In genomic region chr7:130069978-130070899, GRCh38 we compare ENCODE assay signal across 8 cellular contexts. TPM values are rescaled to one million over a fixed set of nuclear protein-coding genes. Genes with fewer than 3 reads are reported as not detected.
DNase-seq lines count a peak whose midpoint lies in the region; ATAC-seq and TF ChIP-seq lines count a peak whose summit lies in the region.

TSS of gene KLHDC10 (plus strand) at chr7:130070534. CDS start at chr7:130070644, 110 bp downstream.

- peak; percentile 98 for DNase-seq in AG08395 (ENCODE audit: low spot score)
- DNase-seq in NCI-H345 (lab: John Stamatoyannopoulos, UW) = peak; percentile 98
- peak; percentile 83 for DNase-seq in activated B cell treated with CpG ODN at 0.5 μM for 24 hours
- DNase-seq in caudate nucleus (lab: John Stamatoyannopoulos, UW) = peak; percentile 51 to 98 (median 95)
- DNase-seq in iPS-NIHi7 (ENCODE audit: extremely low spot score) = peak; percentile 97
- DNase-seq in smooth muscle cell of the brain vasculature (ENCODE audit: low read depth, low spot score) = peak; percentile 96

- ATAC-seq in HG03196 (IDR thresholded peaks at IDR 0.05; ENCODE audit: unreplicated experiment) (peak; percentile 89), activated B cell treated with CpG ODN at 0.5 μM for 24 hours (ENCODE audit: low read depth) (peak; percentile 92)

- TF ChIP-seq CTCF in activated B cell treated with CpG ODN at 0.5 μM for 24 hours (IDR thresholded peaks at IDR 0.05) = no peak

- H3K27ac Mint-ChIP-seq in activated B cell treated with CpG ODN at 0.5 μM for 24 hours = peak within 1 kb of the TSS; percentile 90

- peak within 1 kb of the TSS; percentile 93 for H3K4me3 Mint-ChIP-seq in activated B cell treated with CpG ODN at 0.5 μM for 24 hours

- peaks cover 44% of the 10 kb centered on the region for H3K4me1 Mint-ChIP-seq in activated B cell treated with CpG ODN at 0.5 μM for 24 hours

- peak; percentile 72 for TF ChIP-seq POLR2A in GM18951 (IDR thresholded peaks at IDR 0.05; ENCODE audit: extremely low read depth, insufficient read depth, insufficient read length)

- no peaks in the 10 kb centered on the region for H3K27me3 Mint-ChIP-seq in activated B cell treated with CpG ODN at 0.5 μM for 24 hours

- H3K27ac ChIP-seq in caudate nucleus (ENCODE audit: low read depth, low read length) = peak within 1 kb of the TSS; percentile 92

- H3K36me3 Mint-ChIP-seq in activated B cell treated with CpG ODN at 0.5 μM for 24 hours (ENCODE audit: low read depth) = peaks cover 17% of the 10 kb centered on the region

- POLR2A ChIA-PET in activated B cell treated with CpG ODN at 0.5 μM for 24 hours (lab: Charles Lee) = interaction anchor here (0.6 to 1.9 kb wide), 9 partner anchors 17 to 683 kb away, joined by 3 to 15 read pairs (median 5); partner anchors contain the start of genes TMEM209 and ZC3HC1

- H3K9me3 Mint-ChIP-seq in activated B cell treated with CpG ODN at 0.5 μM for 24 hours = no peaks in the 10 kb centered on the region

- intact Hi-C loops in activated B cell treated with CpG ODN at 0.5 μM for 24 hours (cut with micrococcal nuclease) = loop anchor here (1.0 to 5.0 kb wide), 9 partner anchors 19 to 1257 kb away; partner anchors contain the start of genes CEP41, COPG2, MKLN1 and SMKR1

- CTCF ChIA-PET in activated B cell treated with CpG ODN at 0.5 μM for 24 hours (lab: Charles Lee) = interaction anchor here (0.8 to 5.8 kb wide), 7 partner anchors 9 to 762 kb away, joined by 3 to 78 read pairs (median 6); partner anchors contain the start of gene KLF14

- in situ Hi-C loops in GM18951 (cut with MboI; ENCODE audit: low sequenced_read_pairs, unreplicated experiment) = loop anchor here (25.0 kb wide), 1 partner anchor 692 kb away; no protein-coding TSS in a partner anchor

RNA-seq across cellular contexts. Expression of gene KLHDC10, which starts in this region (rescaled TPM):
- total RNA-seq in activated B cell treated with CpG ODN at 0.5 μM for 24 hours = 17.2 and 21.0 TPM in 2 replicates

Comparison
In these comparisons a context has a peak if more than half of its experiments do, and no peak if none do; other contexts are left out.
1. Peak in every context shown above with its lines: DNase-seq, ATAC-seq and H3K27ac ChIP-seq.